In the genomic region with DNA sequence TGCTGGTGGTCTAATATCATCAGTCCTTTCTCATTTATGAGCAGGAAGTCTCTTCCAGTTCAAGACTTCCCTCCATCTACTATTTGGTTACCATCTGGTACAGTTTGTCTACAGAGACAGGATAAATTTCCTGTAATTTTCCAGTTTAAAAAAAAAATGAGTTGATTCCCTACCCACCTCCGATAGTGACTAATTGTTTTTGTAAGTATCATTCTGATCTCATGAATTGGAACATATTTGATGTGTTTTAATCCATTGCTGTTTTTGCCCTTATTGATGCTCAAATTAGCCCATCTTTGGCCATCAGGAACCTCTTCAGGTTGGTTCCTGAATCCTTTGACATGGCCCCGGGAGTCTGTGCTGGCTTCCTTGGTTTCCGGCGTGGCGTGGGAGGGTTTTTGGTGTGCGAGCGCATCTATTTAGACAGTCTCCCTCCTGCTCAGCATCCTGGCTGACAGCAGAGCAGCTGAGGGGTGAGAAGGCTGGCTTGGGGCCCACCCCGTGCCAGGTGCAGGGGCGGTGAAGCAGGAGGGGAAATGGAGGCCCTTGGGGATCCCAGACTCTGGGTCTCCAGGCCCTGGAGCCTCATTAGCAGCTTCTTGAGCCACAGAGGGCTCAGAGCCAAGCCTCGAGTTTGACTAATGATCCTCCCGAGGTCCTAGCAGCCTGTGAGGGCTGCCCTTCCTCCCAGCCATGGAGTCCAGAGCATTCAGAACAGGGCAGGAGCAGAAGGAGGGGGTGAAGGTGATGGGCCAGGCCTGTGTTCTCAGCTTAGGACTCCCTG, we compare ENCODE assay signal across 13 cellular contexts. TPM values are rescaled to one million over a fixed set of nuclear protein-coding genes. Genes with fewer than 3 reads are reported as not detected.
DNase-seq lines count a peak whose midpoint lies in the region; TF ChIP-seq lines count a peak whose summit lies in the region.
"Had no signal": no experiment of that assay in that cellular context is flagged by ENCODE, and none has a peak within 500 bp of the region (broad histone marks: within the 10 kb centered on the region; RNA-seq: fewer than 3 reads in every experiment).

No MANE protein-coding gene starts in this region.

- no peak overlapping the region for H3K4me3 ChIP-seq in brain microvascular endothelial cell (ENCODE audit: low read depth, low read length)
- H3K4me3 ChIP-seq in osteoblast (ENCODE audit: insufficient read depth, low read length) = no peak overlapping the region
- no peak overlapping the region for H3K4me3 ChIP-seq in stomach

- 72 to 78% (median 75%) methylated on average over 7 to 11 of the region's 11 CpGs for WGBS in stomach, 5 donors

- no peak for TF ChIP-seq EP300 in stomach (IDR thresholded peaks at IDR 0.05)

- H4K20me1 ChIP-seq in osteoblast (ENCODE audit: insufficient read depth, low read length) = peaks cover 4% of the 10 kb centered on the region

- H3K9me3 ChIP-seq in osteoblast (ENCODE audit: low read depth, low read length) (no peaks in the 10 kb centered on the region), stomach (no peaks in the 10 kb centered on the region)
- H3K9me3 ChIP-seq: Caco-2 had no signal

- H3K27ac ChIP-seq in brain microvascular endothelial cell = peak overlapping the region; percentile 11
- H3K27ac ChIP-seq in osteoblast (ENCODE audit: low read depth, low read length) = peak overlapping the region; percentile 83
- peak overlapping the region in 2 of 5 donors; percentile 6 to 47 for H3K27ac ChIP-seq in stomach

- in situ Hi-C loops in brain microvascular endothelial cell (cut with HindIII; ENCODE audit: low pct_ligation_motif_present, low sequenced_read_pairs) (no loop called here), GM13977 (cut with MboI; ENCODE audit: low pct_unique_long_range_greater_than_20kb, low sequenced_read_pairs, unreplicated experiment) (no loop called here)

- peaks cover 45% of the 10 kb centered on the region for H3K4me1 ChIP-seq in osteoblast (ENCODE audit: insufficient read depth, low read length)
- H3K4me1 ChIP-seq in stomach = peaks cover 16 to 64% (median 35%) of the 10 kb centered on the region in 4 donors
- H3K4me1 ChIP-seq: Caco-2 had no signal

- intact Hi-C loops in stomach (cut with DNase I; ENCODE audit: low total_unique reads) = no loop called here

- TF ChIP-seq CTCF in brain microvascular endothelial cell (IDR thresholded peaks at IDR 0.05; ENCODE audit: low read depth, low read length, missing control alignments) (no peak), osteoblast (IDR thresholded peaks at IDR 0.05; ENCODE audit: extremely low read depth, low read depth, low read length) (no peak), stomach (IDR thresholded peaks at IDR 0.05) (no peak), GM13977 (IDR thresholded peaks at IDR 0.05; ENCODE audit: extremely low read depth, insufficient read depth, missing control alignments) (no peak)

- H3K27me3 ChIP-seq in brain microvascular endothelial cell (replicated peaks) = no peaks in the 10 kb centered on the region
- no peaks in the 10 kb centered on the region for H3K27me3 ChIP-seq in osteoblast (ENCODE audit: insufficient read depth, low read length)
- H3K27me3 ChIP-seq in stomach = no peaks in the 10 kb centered on the region

- peak; percentile 96 for DNase-seq in DMS79 (lab: John Stamatoyannopoulos, UW)
- DNase-seq in NCI-H1436 (lab: John Stamatoyannopoulos, UW) = peak; percentile 84
- no peak for DNase-seq in brain microvascular endothelial cell
- peak; percentile 95 for DNase-seq in osteoblast (ENCODE audit: insufficient read length, low spot score, missing footprints)
- no peak for DNase-seq in OCI-M1 (lab: John Stamatoyannopoulos, UW)
- DNase-seq in stomach = no peak
- DNase-seq in NCI-H2196 treated with DMSO at 0.1 percent for 48 hours (lab: John Stamatoyannopoulos, UW; ENCODE audit: unreplicated experiment) = no peak
- no peak for DNase-seq in GM13977 (ENCODE audit: low spot score)
- DNase-seq: activated CD8-positive, alpha-beta memory T cell treated with anti-CD3 and anti-CD28 coated beads, Interleukin-2, amount 50 U/mL, for 48 hours; Caco-2; NCI-H524; stimulated activated CD4-positive, alpha-beta T cell treated with anti-CD3 and anti-CD28 coated beads, Interleukin-1b, Interleukin-23, amount 100 ng/mL, for 48 hours had no signal

- peaks cover 2% of the 10 kb centered on the region for H3K79me2 ChIP-seq in osteoblast (ENCODE audit: insufficient read depth, low read length)

- H2AFZ ChIP-seq in osteoblast (ENCODE audit: low read length) = peak overlapping the region; percentile 12

- no peak for TF ChIP-seq POLR2A in stomach (IDR thresholded peaks at IDR 0.05)

- H3K4me2 ChIP-seq in osteoblast (ENCODE audit: insufficient read depth, low read length) = peak overlapping the region; percentile 60

- H3K36me3 ChIP-seq in brain microvascular endothelial cell (replicated peaks) = no peaks in the 10 kb centered on the region
- H3K36me3 ChIP-seq in osteoblast (ENCODE audit: insufficient read depth, low read length) = no peaks in the 10 kb centered on the region
- H3K36me3 ChIP-seq in stomach = peaks cover 0 to 29% (median 16%) of the 10 kb centered on the region in 4 donors

RNA-seq across cellular contexts. Expression of gene OMP, which starts 6.8 kb away (rescaled TPM):
- total RNA-seq in osteoblast (0.88 TPM in 1 of 2 replicates, not detected in the other), stomach (10 to 100 TPM in 3 of 5 donors, 1 to 10 TPM in 1, not detected in 1; 2.6 to 63.7 (median 28.3) TPM)
- 1 to 10 TPM in 1 of 3 donors, not detected in 2; 1.1 TPM for polyA plus RNA-seq in stomach
- total RNA-seq: H1 had no signal
- polyA plus RNA-seq: H1 had no signal

RNA-seq across cellular contexts. Expression of gene MYO7A, which starts 18.6 kb away (rescaled TPM):
- under 0.01 TPM in 2 replicates for total RNA-seq in osteoblast
- 10 to 100 TPM in 1 of 5 donors, 1 to 10 TPM in 4; 2.6 to 29.2 (median 4.8) TPM for total RNA-seq in stomach
- polyA plus RNA-seq in stomach = 1 to 10 TPM; 1.4 to 4.0 (median 2.3) TPM

RNA-seq across cellular contexts. Expression of gene CAPN5, which starts 42.7 kb away (rescaled TPM):
- 6.5 and 8.5 TPM in 2 replicates for total RNA-seq in osteoblast
- total RNA-seq in stomach = 100 to 1,000 TPM in 2 of 5 donors, 10 to 100 TPM in 3; 36.4 to 110 (median 86.2) TPM
- 10 to 100 TPM; 10.0 to 53.0 (median 21.7) TPM for polyA plus RNA-seq in stomach

Comparison
In these comparisons a context has a peak if more than half of its experiments do, and no peak if none do; other contexts are left out.
1. DNase-seq: peak in DMS79 (single experiment), NCI-H1436 (single experiment) and osteoblast (single experiment); none in brain microvascular endothelial cell (single experiment), OCI-M1 (single experiment), stomach (single experiment), NCI-H2196 treated with DMSO at 0.1 percent for 48 hours (single experiment) and GM13977 (single experiment).